In genomic region chr3:44120721-44121582, GRCh38 we compare ENCODE assay signal across 20 cellular contexts.
DNase-seq lines count a peak whose midpoint lies in the region; ATAC-seq and TF ChIP-seq lines count a peak whose summit lies in the region.
"Had no signal": no experiment of that assay in that cellular context is flagged by ENCODE, and none has a peak within 500 bp of the region (broad histone marks: within the 10 kb centered on the region; RNA-seq: fewer than 3 reads in every experiment).

No MANE protein-coding gene starts in this region.

- H3K27ac Mint-ChIP-seq in activated naive CD8-positive, alpha-beta T cell treated with anti-CD3 and anti-CD28 coated beads, Interleukin-2, amount 50 U/mL, for 24 hours: no peak overlapping the region
- H3K27ac Mint-ChIP-seq: activated naive CD4-positive, alpha-beta T cell treated with anti-CD3 and anti-CD28 coated beads, Interleukin-2, amount 50 U/mL, for 24 hours; activated T-cell treated with anti-CD3 and anti-CD28 coated beads, Interleukin-2, amount 50 U/mL, for 24 hours; B cell had no signal

- H3K36me3 ChIP-seq in HUES48 (ENCODE audit: control insufficient read depth, insufficient read depth, low read length): no peaks in the 10 kb centered on the region
- H3K36me3 ChIP-seq in mammary epithelial cell (ENCODE audit: insufficient read depth, low read length): peaks cover 3% of the 10 kb centered on the region
- H3K36me3 ChIP-seq: thoracic aorta had no signal

- H3K4me3 Mint-ChIP-seq in activated naive CD8-positive, alpha-beta T cell treated with anti-CD3 and anti-CD28 coated beads, Interleukin-2, amount 50 U/mL, for 24 hours: no peak overlapping the region
- H3K4me3 Mint-ChIP-seq: activated naive CD4-positive, alpha-beta T cell treated with anti-CD3 and anti-CD28 coated beads, Interleukin-2, amount 50 U/mL, for 24 hours; activated T-cell treated with anti-CD3 and anti-CD28 coated beads, Interleukin-2, amount 50 U/mL, for 24 hours; B cell; brain had no signal

- H3K9ac ChIP-seq in HUES48 (ENCODE audit: low read depth, low read length) (no peak overlapping the region), mammary epithelial cell (ENCODE audit: insufficient read depth, low read length) (no peak overlapping the region)

- no peaks in the 10 kb centered on the region for H3K9me3 ChIP-seq in HUES48 (ENCODE audit: control insufficient read depth, insufficient read depth, low read length)
- no peaks in the 10 kb centered on the region for H3K9me3 ChIP-seq in mammary epithelial cell (replicated peaks; ENCODE audit: insufficient read depth, low read length)
- H3K9me3 ChIP-seq: thoracic aorta had no signal

- H3K27me3 ChIP-seq in HUES48 (ENCODE audit: control insufficient read depth, insufficient read depth, low read length) (peaks cover 12% of the 10 kb centered on the region; the same call in 1 of the 2 replicates), mammary epithelial cell (ENCODE audit: insufficient read depth, low read length) (no peaks in the 10 kb centered on the region)

- H4K20me1 ChIP-seq in mammary epithelial cell (ENCODE audit: insufficient read depth, low read length): no peaks in the 10 kb centered on the region

- H3K9me3 Mint-ChIP-seq in activated naive CD8-positive, alpha-beta T cell treated with anti-CD3 and anti-CD28 coated beads, Interleukin-2, amount 50 U/mL, for 24 hours: no peaks in the 10 kb centered on the region
- H3K9me3 Mint-ChIP-seq: activated naive CD4-positive, alpha-beta T cell treated with anti-CD3 and anti-CD28 coated beads, Interleukin-2, amount 50 U/mL, for 24 hours; activated T-cell treated with anti-CD3 and anti-CD28 coated beads, Interleukin-2, amount 50 U/mL, for 24 hours; brain had no signal

- H3K4me1 ChIP-seq in HUES48 (ENCODE audit: control insufficient read depth, insufficient read depth, low read length) (peaks cover 19% of the 10 kb centered on the region; the same call in 1 of the 2 replicates), mammary epithelial cell (ENCODE audit: insufficient read depth, low read length) (peaks cover 8% of the 10 kb centered on the region)

- H3K4me2 ChIP-seq in mammary epithelial cell (ENCODE audit: insufficient read depth, low read depth, low read length): no peak overlapping the region

- peak overlapping the region; percentile 38 for H3K27ac ChIP-seq in HUES48 (ENCODE audit: low read depth, low read length)
- no peak overlapping the region for H3K27ac ChIP-seq in mammary epithelial cell (ENCODE audit: insufficient read depth, low read depth, low read length)
- H3K27ac ChIP-seq: thoracic aorta had no signal

- intact Hi-C loops in mammary epithelial cell (cut with micrococcal nuclease) (no loop called here), left ventricle myocardium superior (cut with micrococcal nuclease) (no loop called here)

- H2AFZ ChIP-seq in mammary epithelial cell (ENCODE audit: low read depth, low read length): no peak overlapping the region

- H3K4me3 ChIP-seq in HUES48 (ENCODE audit: low read depth, low read length): no peak overlapping the region
- H3K4me3 ChIP-seq in mammary epithelial cell (replicated peaks in 1 of 3; ENCODE audit: insufficient read depth in 1 of 3, low read depth in 2 of 3, low read length in 3 of 3): no peak overlapping the region
- H3K4me3 ChIP-seq: thoracic aorta had no signal

- dilution Hi-C loops in mammary epithelial cell (cut with HindIII; ENCODE audit: low sequenced_read_pairs): no loop called here

- H3K79me2 ChIP-seq in mammary epithelial cell (ENCODE audit: insufficient read depth, low read length): no peaks in the 10 kb centered on the region

- peaks cover 2% of the 10 kb centered on the region for H3K27me3 Mint-ChIP-seq in activated naive CD8-positive, alpha-beta T cell treated with anti-CD3 and anti-CD28 coated beads, Interleukin-2, amount 50 U/mL, for 24 hours
- H3K27me3 Mint-ChIP-seq: activated naive CD4-positive, alpha-beta T cell treated with anti-CD3 and anti-CD28 coated beads, Interleukin-2, amount 50 U/mL, for 24 hours had no signal

- TF ChIP-seq CTCF in mammary epithelial cell (conservative IDR thresholded peaks at IDR 0.05 in 1 of 2, IDR thresholded peaks at IDR 0.05 in 1 of 2; ENCODE audit: extremely low read depth in 1 of 2, insufficient read depth in 1 of 2, low read depth in 1 of 2, low read length in 2 of 2): no peak

- CTCF ChIA-PET in mammary epithelial cell (lab: Charles Lee; ENCODE audit: low non-redundant PET): no interaction called here

- DNase-seq in mammary epithelial cell (peak; percentile 30), left ventricle myocardium superior (peak; percentile 44), superior temporal gyrus (ENCODE audit: extremely low spot score) (peak; percentile 33), mesenteric fat pad (ENCODE audit: low spot score) (no peak)
- DNase-seq in activated naive CD8-positive, alpha-beta T cell treated with anti-CD3 and anti-CD28 coated beads, Interleukin-2, amount 50 U/mL, for 24 hours: no peak
- no peak for DNase-seq in stimulated activated CD4-positive, alpha-beta T cell treated with anti-CD3 and anti-CD28 coated beads, Interleukin-4, amount 100 ng/mL, for 4 hours
- DNase-seq: activated CD4-positive, alpha-beta T cell treated with anti-CD3 and anti-CD28 coated beads, Interleukin-2, amount 50 U/mL, for 48 hours; activated T-cell treated with anti-CD3 and anti-CD28 coated beads, Interleukin-2, amount 50 U/mL, for 24 hours; hippocampal formation; kidney glomerular epithelial cell; NCI-H2029; NCI-H510A; occipital lobe; stimulated activated CD4-positive, alpha-beta T cell treated with anti-CD3 and anti-CD28 coated beads, Interleukin-2, amount 100 ng/mL, for 48 hours had no signal

- no peaks in the 10 kb centered on the region for H3K4me1 Mint-ChIP-seq in activated naive CD8-positive, alpha-beta T cell treated with anti-CD3 and anti-CD28 coated beads, Interleukin-2, amount 50 U/mL, for 24 hours
- H3K4me1 Mint-ChIP-seq: activated naive CD4-positive, alpha-beta T cell treated with anti-CD3 and anti-CD28 coated beads, Interleukin-2, amount 50 U/mL, for 24 hours; B cell had no signal

- BruUV-seq in mammary epithelial cell (replicated peaks; lab: Mats Ljungman, UMichigan): no TSS peak

- ATAC-seq in left ventricle myocardium superior: peak; percentile 90
- ATAC-seq in activated naive CD8-positive, alpha-beta T cell treated with anti-CD3 and anti-CD28 coated beads, Interleukin-2, amount 50 U/mL, for 24 hours: no peak
- ATAC-seq: esophagus mucosa had no signal

- no peaks in the 10 kb centered on the region for H3K36me3 Mint-ChIP-seq in activated naive CD8-positive, alpha-beta T cell treated with anti-CD3 and anti-CD28 coated beads, Interleukin-2, amount 50 U/mL, for 24 hours (ENCODE audit: low read depth)
- H3K36me3 Mint-ChIP-seq: activated naive CD4-positive, alpha-beta T cell treated with anti-CD3 and anti-CD28 coated beads, Interleukin-2, amount 50 U/mL, for 24 hours had no signal

- in situ Hi-C loops in mammary epithelial cell (cut with MboI; ENCODE audit: low sequenced_read_pairs in 2 of 2): no loop called here

- WGBS in mammary epithelial cell (ENCODE audit: low coverage, missing lambda C conversion rate): 38% methylated on average over 6 of the region's 6 CpGs

Comparison
In these comparisons a context has a peak if more than half of its experiments do, and no peak if none do; other contexts are left out.
1. DNase-seq: peak in mammary epithelial cell (single experiment), left ventricle myocardium superior (single experiment) and superior temporal gyrus (single experiment); none in activated naive CD8-positive, alpha-beta T cell treated with anti-CD3 and anti-CD28 coated beads, Interleukin-2, amount 50 U/mL, for 24 hours (single experiment), stimulated activated CD4-positive, alpha-beta T cell treated with anti-CD3 and anti-CD28 coated beads, Interleukin-4, amount 100 ng/mL, for 4 hours (0 of 2) and mesenteric fat pad (single experiment).